In genomic region chr17:15247891-15248529, GRCh38 we compare ENCODE assay signal across 8 cellular contexts. TPM values are rescaled to one million over a fixed set of nuclear protein-coding genes. Genes with fewer than 3 reads are reported as not detected.
DNase-seq lines count a peak whose midpoint lies in the region; ATAC-seq and TF ChIP-seq lines count a peak whose summit lies in the region.

No MANE protein-coding gene starts in this region.

- peaks cover 8% of the 10 kb centered on the region for H3K4me1 Mint-ChIP-seq in nephron

- no peak overlapping the region for H3K27ac Mint-ChIP-seq in nephron

- no peak for ATAC-seq in GM21381 (IDR thresholded peaks at IDR 0.05; ENCODE audit: unreplicated experiment)

- no peaks in the 10 kb centered on the region for H3K27me3 Mint-ChIP-seq in nephron (ENCODE audit: low read depth)

- H3K4me1 ChIP-seq in testis, result no peaks in the 10 kb centered on the region

- H3K36me3 ChIP-seq in testis (ENCODE audit: low read depth, missing control alignments), result no peaks in the 10 kb centered on the region

- intact Hi-C loops in testis (cut with DNase I; ENCODE audit: low total_unique reads), result no loop called here

- no peaks in the 10 kb centered on the region for H3K9me3 Mint-ChIP-seq in nephron

- no peak overlapping the region for H3K27ac ChIP-seq in testis
- H3K27ac ChIP-seq in coronary artery, result no peak overlapping the region

- TF ChIP-seq CTCF in nephron (IDR thresholded peaks at IDR 0.05; ENCODE audit: unreplicated experiment in 3 of 3) (peak in 2 of 3 experiments; percentile 19 to 23), testis (IDR thresholded peaks at IDR 0.05) (peak in 1 of 3 experiments; percentile 22), coronary artery (IDR thresholded peaks at IDR 0.05) (no peak)

- H3K4me3 Mint-ChIP-seq in nephron, result no peak overlapping the region

- H3K4me3 ChIP-seq in testis (no peak overlapping the region), coronary artery (no peak overlapping the region)

- H3K27me3 ChIP-seq in testis, result no peaks in the 10 kb centered on the region

- H3K9me3 ChIP-seq in testis, result no peaks in the 10 kb centered on the region

- TF ChIP-seq POLR2A in testis (IDR thresholded peaks at IDR 0.05), result no peak

- H3K36me3 Mint-ChIP-seq in nephron (ENCODE audit: low read depth), result no peaks in the 10 kb centered on the region

- WGBS in testis, 2 donors, result 88 to 92% methylated on average over 8 of the region's 8 CpGs

- peak; percentile 36 for DNase-seq in ELR (ENCODE audit: low read depth)
- DNase-seq in NCI-H69 (lab: John Stamatoyannopoulos, UW), result peak; percentile 1
- peak; percentile 37 for DNase-seq in dermis blood vessel endothelial cell
- DNase-seq in NCI-H1417 (lab: John Stamatoyannopoulos, UW), result no peak
- no peak for DNase-seq in testis
- DNase-seq in coronary artery (ENCODE audit: low spot score), result no peak

RNA-seq across cellular contexts. Expression of gene PMP22, which starts 17.1 kb away (rescaled TPM):
- total RNA-seq in dermis blood vessel endothelial cell (23.3 and 32.2 TPM in 2 replicates), testis (10 to 100 TPM; 31.1 to 49.2 TPM)
- polyA plus RNA-seq in testis (ENCODE audit: insufficient read depth, low read depth, low replicate concordance), result 70.0 TPM

Comparison
In these comparisons a context has a peak if more than half of its experiments do, and no peak if none do; other contexts are left out.
1. DNase-seq: peak in ELR (single experiment), NCI-H69 (single experiment) and dermis blood vessel endothelial cell (single experiment); none in NCI-H1417 (0 of 3), testis (single experiment) and coronary artery (single experiment).